6 cellular contexts compared by ENCODE assay signal in the genomic region with DNA sequence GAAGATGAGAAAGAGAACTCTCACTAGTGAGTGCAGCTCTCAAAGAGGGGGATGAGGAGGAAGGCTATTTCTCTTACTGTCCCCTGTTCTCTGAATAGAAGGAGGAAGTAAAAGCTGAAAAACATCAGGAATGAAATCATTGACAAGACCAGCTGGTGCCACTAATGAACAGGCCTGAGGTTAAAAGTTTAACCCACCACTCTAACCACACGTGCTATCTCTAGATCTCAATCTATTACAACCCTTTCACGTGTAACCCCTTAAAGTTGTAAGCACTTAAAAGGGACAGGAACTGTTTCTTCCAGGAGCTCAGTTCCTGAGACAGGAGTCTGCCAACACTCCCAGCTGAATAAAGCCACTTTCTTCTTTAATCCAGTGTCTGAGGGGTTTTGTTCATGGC.
DNase-seq lines count a peak whose midpoint lies in the region; ATAC-seq and FAIRE-seq lines count a peak whose summit lies in the region.
"Not testable (repeated sequence)": the region's sequence is repeated elsewhere in the genome, so short reads cannot be mapped to it uniquely, and the experiment has no call there.

No MANE protein-coding gene starts in this region.

- ATAC-seq in HG02623 (IDR thresholded peaks at IDR 0.05; ENCODE audit: unreplicated experiment) (peak; percentile 77), HG02759 (IDR thresholded peaks at IDR 0.05; ENCODE audit: unreplicated experiment) (peak; percentile 81), HG03432 (IDR thresholded peaks at IDR 0.05; ENCODE audit: unreplicated experiment) (peak; percentile 81), HG03565 (IDR thresholded peaks at IDR 0.05; ENCODE audit: unreplicated experiment) (peak; percentile 68)

- not testable (repeated sequence) for DNase-seq in GM18507 (ENCODE audit: extremely low spot score, insufficient read length, low read depth); GM19239 (ENCODE audit: insufficient read length, low spot score)

- FAIRE-seq in GM18507 (lab: Jason Lieb, UNC) (peak; percentile 49), GM19239 (lab: Jason Lieb, UNC) (peak; percentile 42)
